8 cellular contexts compared by ENCODE assay signal in genomic region chr14:50944647-50945413, GRCh38. TPM values are rescaled to one million over a fixed set of nuclear protein-coding genes. Genes with fewer than 3 reads are reported as not detected.
DNase-seq lines count a peak whose midpoint lies in the region; ATAC-seq and TF ChIP-seq lines count a peak whose summit lies in the region.

No MANE protein-coding gene starts in this region.

- peak; percentile 72 for ATAC-seq in aorta (ENCODE audit: low FRiP score)

- H3K4me3 ChIP-seq in ACC112 (ENCODE audit: low read depth, low read length): peak overlapping the region; percentile 85
- H3K4me3 ChIP-seq in GM06990 (replicated peaks; ENCODE audit: low read depth, low read length): peak overlapping the region; percentile 66
- peak overlapping the region; percentile 90 for H3K4me3 ChIP-seq in SK-N-MC
- H3K4me3 ChIP-seq in mucosa of stomach (ENCODE audit: low read length): peak overlapping the region; percentile 51
- H3K4me3 ChIP-seq in aorta (ENCODE audit: low read length in 2 of 2): peak overlapping the region; percentile 76 to 77

- H3K9me3 ChIP-seq in SK-N-MC (ENCODE audit: low read depth, low read length) (no peaks in the 10 kb centered on the region), mucosa of stomach (ENCODE audit: control insufficient read depth, low read length) (no peaks in the 10 kb centered on the region), aorta (ENCODE audit: control insufficient read depth, low read length) (no peaks in the 10 kb centered on the region)

- H3K79me2 ChIP-seq in ACC112 (ENCODE audit: control insufficient read depth, insufficient read depth, low read length, unreplicated experiment): peaks cover 38% of the 10 kb centered on the region

- H3K27ac Mint-ChIP-seq in endothelial cell (ENCODE audit: unreplicated experiment): peak overlapping the region; percentile 61

- peak overlapping the region; percentile 95 for H3K4me3 Mint-ChIP-seq in endothelial cell (ENCODE audit: unreplicated experiment)

- H3K9me3 Mint-ChIP-seq in endothelial cell (ENCODE audit: unreplicated experiment): no peaks in the 10 kb centered on the region

- TF ChIP-seq CTCF in GM06990 (IDR thresholded peaks at IDR 0.05; ENCODE audit: insufficient read depth, low read length, poor library complexity, severe bottlenecking) (no peak), endothelial cell (IDR thresholded peaks at IDR 0.05; ENCODE audit: unreplicated experiment) (no peak)

- WGBS in aorta, 2 donors: 4 to 6% methylated on average over 29 of the region's 29 CpGs

- peak overlapping the region; percentile 72 for H3K9ac ChIP-seq in SK-N-MC (ENCODE audit: insufficient read length)
- peak overlapping the region; percentile 70 for H3K9ac ChIP-seq in mucosa of stomach (ENCODE audit: low read length)

- H3K27ac ChIP-seq in ACC112 (ENCODE audit: low read depth, low read length) (peak overlapping the region; percentile 65), SK-N-MC (no peak overlapping the region), aorta (ENCODE audit: low read depth in 1 of 2, low read length in 2 of 2) (peak overlapping the region in 1 of 2 donors; percentile 19)

- intact Hi-C loops in aorta (cut with DNase I): no loop called here

- H3K4me1 ChIP-seq in ACC112 (ENCODE audit: control insufficient read depth, insufficient read depth, low read length, unreplicated experiment) (no peaks in the 10 kb centered on the region), mucosa of stomach (ENCODE audit: control insufficient read depth, insufficient read depth, low read length) (peaks cover 15% of the 10 kb centered on the region), aorta (ENCODE audit: control insufficient read depth in 1 of 2, insufficient read depth in 2 of 2, low read length in 2 of 2) (no peaks in the 10 kb centered on the region)

- H2AFZ ChIP-seq in ACC112 (ENCODE audit: low read length, unreplicated experiment): peak overlapping the region; percentile 97

- H3K4me1 Mint-ChIP-seq in endothelial cell (ENCODE audit: unreplicated experiment): peaks cover 7% of the 10 kb centered on the region

- no peaks in the 10 kb centered on the region for H3K27me3 ChIP-seq in ACC112 (ENCODE audit: insufficient read depth, low read length)
- peaks cover 8% of the 10 kb centered on the region for H3K27me3 ChIP-seq in GM06990 (replicated peaks; ENCODE audit: control insufficient read depth, insufficient read depth, low read length)
- peaks cover 11% of the 10 kb centered on the region for H3K27me3 ChIP-seq in mucosa of stomach (ENCODE audit: control insufficient read depth, insufficient read depth, low read length)
- no peaks in the 10 kb centered on the region for H3K27me3 ChIP-seq in aorta (ENCODE audit: control insufficient read depth in 1 of 2, insufficient read depth in 2 of 2, low read length in 1 of 2)

- H3K36me3 ChIP-seq in ACC112 (ENCODE audit: insufficient read depth, low read length) (peaks cover 13% of the 10 kb centered on the region; the same call in 1 of the 2 replicates), GM06990 (ENCODE audit: control insufficient read depth, insufficient read depth, low read length) (no peaks in the 10 kb centered on the region), SK-N-MC (ENCODE audit: insufficient read depth, low read length) (no peaks in the 10 kb centered on the region), mucosa of stomach (ENCODE audit: control insufficient read depth, insufficient read depth, low read length) (no peaks in the 10 kb centered on the region), aorta (ENCODE audit: control insufficient read depth in 1 of 2, insufficient read depth in 2 of 2, low read length in 1 of 2) (no peaks in the 10 kb centered on the region)

- H3K36me3 Mint-ChIP-seq in endothelial cell (ENCODE audit: low read depth, unreplicated experiment): peaks cover 4% of the 10 kb centered on the region

- DNase-seq in GM06990 (ENCODE audit: extremely low read depth, insufficient read length) (no peak), HuH-7 (ENCODE audit: low spot score) (peak; percentile 35), SK-N-MC (ENCODE audit: low read depth, low spot score) (no peak), endothelial cell (ENCODE audit: low spot score) (peak; percentile 6), aorta (peak in 1 of 2 donors; percentile 79), cortex of kidney (lab: John Stamatoyannopoulos, UW) (no peak)

- peaks cover 8% of the 10 kb centered on the region for H3K27me3 Mint-ChIP-seq in endothelial cell (ENCODE audit: unreplicated experiment)

RNA-seq across cellular contexts. Expression of gene PYGL, which starts 0.5 kb away (rescaled TPM):
- 21.1 TPM for total RNA-seq in endothelial cell (ENCODE audit: unreplicated experiment)
- 10 to 100 TPM; 49.0 to 78.6 TPM for total RNA-seq in aorta
- polyA plus RNA-seq in aorta: 10 to 100 TPM; 18.4 to 25.2 TPM

Comparison
In these comparisons a context has a peak if more than half of its experiments do, and no peak if none do; other contexts are left out.
1. DNase-seq: peak in HuH-7 (single experiment) and endothelial cell (single experiment); none in GM06990 (single experiment), SK-N-MC (single experiment) and cortex of kidney (single experiment).
2. Peak in every context shown above with its lines, with median percentiles within 50 percentile points of each other: H3K4me3 ChIP-seq.